2 cellular contexts compared by ENCODE assay signal in genomic region chr2:223614534-223614933, GRCh38.
TF ChIP-seq lines count a peak whose summit lies in the region.

No MANE protein-coding gene starts in this region.

TF ChIP-seq in A549, 52 proteins besides CTCF, POLR2A, EP300 and RAD21:
- TF ChIP-seq PHF8 (IDR thresholded peaks at IDR 0.05; ENCODE audit: borderline replicate concordance, low read depth): no peak
- TF ChIP-seq ZSCAN20 (CRISPR knock-in tag; IDR thresholded peaks at IDR 0.05): no peak
- TF ChIP-seq ELK1 (IDR thresholded peaks at IDR 0.05; ENCODE audit: low read depth, low read length): no peak
- TF ChIP-seq EHF (CRISPR knock-in tag; IDR thresholded peaks at IDR 0.05): no peak

TF ChIP-seq in IMR-90, 13 proteins besides CTCF, POLR2A, EP300 and RAD21:
- TF ChIP-seq CEBPB (IDR thresholded peaks at IDR 0.05; ENCODE audit: low read depth, low read length): no peak
- no peak for TF ChIP-seq RFX5 (IDR thresholded peaks at IDR 0.05; ENCODE audit: low read depth, low read length)
- no peak for TF ChIP-seq RCOR1 (IDR thresholded peaks at IDR 0.05; ENCODE audit: insufficient replicate concordance, low read length)
- TF ChIP-seq NFE2L2 (IDR thresholded peaks at IDR 0.05; ENCODE audit: low read depth, low read length): no peak
- no peak for TF ChIP-seq MAZ (IDR thresholded peaks at IDR 0.05; ENCODE audit: borderline replicate concordance, low read depth, low read length)
- no peak for TF ChIP-seq SMC3 (IDR thresholded peaks at IDR 0.05; ENCODE audit: low read depth, low read length)
- no peak for TF ChIP-seq BHLHE40 (IDR thresholded peaks at IDR 0.05; ENCODE audit: low read depth, low read length)
- no peak for TF ChIP-seq MAFK (IDR thresholded peaks at IDR 0.05; ENCODE audit: low read depth, low read length)
- no peak for TF ChIP-seq USF2 (IDR thresholded peaks at IDR 0.05; ENCODE audit: low read depth, low read length)
- no peak for TF ChIP-seq MXI1 (IDR thresholded peaks at IDR 0.05; ENCODE audit: borderline replicate concordance, low read depth, low read length)
- no peak for TF ChIP-seq FOS (IDR thresholded peaks at IDR 0.05; ENCODE audit: low read depth, low read length)
- TF ChIP-seq ELK1 (IDR thresholded peaks at IDR 0.05; ENCODE audit: borderline replicate concordance, low read depth, low read length): no peak
- no peak for TF ChIP-seq CHD1 (IDR thresholded peaks at IDR 0.05; ENCODE audit: low read depth, low read length)
